In genomic region chr6:157411368-157411767, GRCh38 we compare ENCODE assay signal across 25 cellular contexts.
"Had no signal": no experiment of that assay in that cellular context is flagged by ENCODE, and none has a peak within 500 bp of the region (broad histone marks: within the 10 kb centered on the region; RNA-seq: fewer than 3 reads in every experiment).

No MANE protein-coding gene starts in this region.

- DNase-seq: activated CD4-positive, alpha-beta T cell treated with anti-CD3 and anti-CD28 coated beads for 48 hours; activated CD4-positive, alpha-beta T cell treated with anti-CD3 and anti-CD28 coated beads, Interleukin-2, amount 50 U/mL, for 1 hour; activated CD4-positive, alpha-beta T cell treated with anti-CD3 and anti-CD28 coated beads, Interleukin-2, amount 50 U/mL, for 48 hours; activated CD8-positive, alpha-beta memory T cell treated with anti-CD3 and anti-CD28 coated beads, Interleukin-2, amount 50 U/mL, for 48 hours; activated gamma-delta T cell; activated naive CD4-positive, alpha-beta T cell; activated naive CD4-positive, alpha-beta T cell treated with anti-CD3 and anti-CD28 coated beads, Interleukin-2, amount 10 ng/mL, durations not matched to agents 7 days and 5 days; activated naive CD8-positive, alpha-beta T cell treated with anti-CD3 and anti-CD28 coated beads, Interleukin-2, amount 10 ng/mL, durations not matched to agents 7 days and 5 days; activated T-cell treated with anti-CD3 and anti-CD28 coated beads for 4 hours; activated T-cell treated with anti-CD3 and anti-CD28 coated beads, Interleukin-2, amount 50 U/mL, for 24 hours; activated T-cell treated with anti-CD3 and anti-CD28 coated beads, Interleukin-2, amount 50 U/mL, for 72 hours; central memory CD4-positive, alpha-beta T cell; cerebellar nuclear complex; dermis blood vessel endothelial cell; effector CD4-positive, alpha-beta T cell; effector memory CD8-positive, alpha-beta T cell; erythroblast; foreskin keratinocyte; gastrocnemius medialis; glutamatergic neuron; T-helper 2 cell had no signal

- H3K9me3 Mint-ChIP-seq: activated naive CD4-positive, alpha-beta T cell treated with anti-CD3 and anti-CD28 coated beads, Interleukin-2, amount 10 ng/mL, durations not matched to agents 7 days and 5 days; activated naive CD4-positive, alpha-beta T cell treated with anti-CD3 and anti-CD28 coated beads, Interleukin-2, amount 50 U/mL, for 72 hours; activated naive CD8-positive, alpha-beta T cell treated with anti-CD3 and anti-CD28 coated beads, Interleukin-2, amount 10 ng/mL, durations not matched to agents 7 days and 5 days; activated T-cell treated with anti-CD3 and anti-CD28 coated beads, Interleukin-2, amount 50 U/mL, for 72 hours; effector memory CD8-positive, alpha-beta T cell had no signal

- H3K27me3 Mint-ChIP-seq: activated naive CD8-positive, alpha-beta T cell treated with anti-CD3 and anti-CD28 coated beads, Interleukin-2, amount 10 ng/mL, durations not matched to agents 7 days and 5 days; activated T-cell treated with anti-CD3 and anti-CD28 coated beads, Interleukin-2, amount 50 U/mL, for 24 hours; effector memory CD8-positive, alpha-beta T cell had no signal

- H3K4me1 Mint-ChIP-seq: activated naive CD4-positive, alpha-beta T cell treated with anti-CD3 and anti-CD28 coated beads, Interleukin-2, amount 10 ng/mL, durations not matched to agents 7 days and 5 days had no signal

- H3K4me3 Mint-ChIP-seq: activated naive CD4-positive, alpha-beta T cell treated with anti-CD3 and anti-CD28 coated beads, Interleukin-2, amount 10 ng/mL, durations not matched to agents 7 days and 5 days; activated naive CD8-positive, alpha-beta T cell treated with anti-CD3 and anti-CD28 coated beads, Interleukin-2, amount 10 ng/mL, durations not matched to agents 7 days and 5 days; activated T-cell treated with anti-CD3 and anti-CD28 coated beads, Interleukin-2, amount 50 U/mL, for 24 hours; activated T-cell treated with anti-CD3 and anti-CD28 coated beads, Interleukin-2, amount 50 U/mL, for 72 hours; brain; effector memory CD8-positive, alpha-beta T cell; WTC11 had no signal

- ATAC-seq: activated CD4-positive, CD25-positive, alpha-beta regulatory T cell treated with anti-CD3 and anti-CD28 coated beads, Interleukin-2, amount 50 U/mL, for 24 hours; activated naive CD4-positive, alpha-beta T cell treated with anti-CD3 and anti-CD28 coated beads, Interleukin-2, amount 50 U/mL, for 72 hours; activated T-cell treated with anti-CD3 and anti-CD28 coated beads, Interleukin-2, amount 50 U/mL, for 72 hours; effector memory CD8-positive, alpha-beta T cell; foreskin keratinocyte; gastrocnemius medialis; WTC11 had no signal

- H3K36me3 Mint-ChIP-seq: activated naive CD4-positive, alpha-beta T cell treated with anti-CD3 and anti-CD28 coated beads, Interleukin-2, amount 10 ng/mL, durations not matched to agents 7 days and 5 days; activated naive CD4-positive, alpha-beta T cell treated with anti-CD3 and anti-CD28 coated beads, Interleukin-2, amount 50 U/mL, for 72 hours had no signal

- H3K27ac Mint-ChIP-seq: activated naive CD4-positive, alpha-beta T cell treated with anti-CD3 and anti-CD28 coated beads, Interleukin-2, amount 10 ng/mL, durations not matched to agents 7 days and 5 days; activated naive CD4-positive, alpha-beta T cell treated with anti-CD3 and anti-CD28 coated beads, Interleukin-2, amount 50 U/mL, for 72 hours; activated naive CD8-positive, alpha-beta T cell treated with anti-CD3 and anti-CD28 coated beads, Interleukin-2, amount 10 ng/mL, durations not matched to agents 7 days and 5 days; activated T-cell treated with anti-CD3 and anti-CD28 coated beads, Interleukin-2, amount 50 U/mL, for 24 hours; activated T-cell treated with anti-CD3 and anti-CD28 coated beads, Interleukin-2, amount 50 U/mL, for 72 hours; brain; WTC11 had no signal
